ENCODE assay signal across 15 cellular contexts in genomic region chr13:31067416-31068118, GRCh38.
DNase-seq lines count a peak whose midpoint lies in the region; ATAC-seq and TF ChIP-seq lines count a peak whose summit lies in the region.
"Had no signal": no experiment of that assay in that cellular context is flagged by ENCODE, and none has a peak within 500 bp of the region (broad histone marks: within the 10 kb centered on the region; RNA-seq: fewer than 3 reads in every experiment).

No MANE protein-coding gene starts in this region.

- H3K4me1 Mint-ChIP-seq in Caco-2 (ENCODE audit: low read depth, unreplicated experiment): no peaks in the 10 kb centered on the region
- H3K4me1 Mint-ChIP-seq: naive B cell had no signal

- H3K36me3 ChIP-seq in Caco-2 (ENCODE audit: control insufficient read depth, insufficient read depth, low read length): no peaks in the 10 kb centered on the region
- H3K36me3 ChIP-seq: esophagus muscularis mucosa had no signal

- H3K36me3 Mint-ChIP-seq in Caco-2 (ENCODE audit: insufficient read depth, unreplicated experiment): no peaks in the 10 kb centered on the region
- H3K36me3 Mint-ChIP-seq: WTC11 had no signal

- peak; percentile 53 for DNase-seq in activated CD8-positive, alpha-beta memory T cell treated with anti-CD3 and anti-CD28 coated beads for 24 hours
- DNase-seq in activated CD8-positive, alpha-beta memory T cell treated with anti-CD3 and anti-CD28 coated beads, Interleukin-2, amount 50 U/mL, for 48 hours: no peak
- DNase-seq in RPMI7951 (ENCODE audit: low read depth) (peak; percentile 70), fibroblast of mammary gland (ENCODE audit: low read depth) (peak; percentile 83), skeletal muscle cell (ENCODE audit: low read depth) (peak; percentile 51), Caco-2 (no peak), DMS153 (lab: John Stamatoyannopoulos, UW) (no peak)
- DNase-seq: DND-41, naive B cell, NCI-H1436 treated with DMSO at 0.1 percent for 48 hours, NCI-H69 had no signal

- H3K9me3 ChIP-seq in Caco-2: no peaks in the 10 kb centered on the region
- H3K9me3 ChIP-seq: esophagus muscularis mucosa had no signal

- POLR2A ChIA-PET in Caco-2 (lab: Charles Lee): no interaction called here

- no peak overlapping the region for H3K27ac Mint-ChIP-seq in Caco-2 (ENCODE audit: unreplicated experiment)
- H3K27ac Mint-ChIP-seq: activated T-helper 1 cell treated with anti-CD3 and anti-CD28 coated beads, Interleukin-12 subunit alpha, Interleukin-12 subunit beta, Interleukin-2, Interleukin-4 antibody, amounts not matched to agents 30 ng/mL and 10 ng/mL and 1 ng/mL, durations not matched to agents 14 hours and 24 hours and 36 hours; WTC11 had no signal

- CTCF ChIA-PET in Caco-2 (lab: Charles Lee): no interaction called here

- no peak overlapping the region for H3K4me3 Mint-ChIP-seq in Caco-2 (ENCODE audit: unreplicated experiment)
- H3K4me3 Mint-ChIP-seq: activated T-helper 1 cell treated with anti-CD3 and anti-CD28 coated beads, Interleukin-12 subunit alpha, Interleukin-12 subunit beta, Interleukin-2, Interleukin-4 antibody, amounts not matched to agents 30 ng/mL and 10 ng/mL and 1 ng/mL, durations not matched to agents 14 hours and 24 hours and 36 hours; naive B cell; WTC11 had no signal

- H3K27me3 ChIP-seq in Caco-2 (replicated peaks; ENCODE audit: control insufficient read depth, insufficient read depth, low read length): no peaks in the 10 kb centered on the region
- H3K27me3 ChIP-seq: esophagus muscularis mucosa had no signal

- H3K4me3 ChIP-seq in fibroblast of mammary gland (ENCODE audit: control insufficient read depth, low read depth, low read length) (no peak overlapping the region), skeletal muscle cell (ENCODE audit: low read depth, low read length) (no peak overlapping the region), Caco-2 (ENCODE audit: low read depth, low read length) (no peak overlapping the region)
- H3K4me3 ChIP-seq: esophagus muscularis mucosa had no signal

- TF ChIP-seq CTCF in fibroblast of mammary gland (conservative IDR thresholded peaks at IDR 0.05; ENCODE audit: control insufficient read depth, insufficient read depth, low read depth, low read length) (no peak), Caco-2 (IDR thresholded peaks at IDR 0.05; ENCODE audit: insufficient read depth in 1 of 2, low read depth in 1 of 2, low read length in 1 of 2, severe bottlenecking in 1 of 2, unreplicated experiment in 1 of 2) (no peak)

- no TSS peak for BruUV-seq in Caco-2 (replicated peaks; lab: Mats Ljungman, UMichigan)

- H3K4me1 ChIP-seq in Caco-2: no peaks in the 10 kb centered on the region
- H3K4me1 ChIP-seq: esophagus muscularis mucosa had no signal

- peaks cover 11% of the 10 kb centered on the region for H3K27me3 Mint-ChIP-seq in Caco-2 (ENCODE audit: insufficient read depth, unreplicated experiment)

- ATAC-seq in GM21447 (IDR thresholded peaks at IDR 0.05; ENCODE audit: unreplicated experiment): no peak
- ATAC-seq: WTC11 had no signal

- H3K9me3 Mint-ChIP-seq in Caco-2 (ENCODE audit: unreplicated experiment): no peaks in the 10 kb centered on the region

- intact Hi-C loops in Caco-2 (cut with micrococcal nuclease; ENCODE audit: unreplicated experiment): no loop called here

Comparison
In these comparisons a context has a peak if more than half of its experiments do, and no peak if none do; other contexts are left out.
1. DNase-seq: peak in activated CD8-positive, alpha-beta memory T cell treated with anti-CD3 and anti-CD28 coated beads for 24 hours (single experiment), RPMI7951 (single experiment), fibroblast of mammary gland (single experiment) and skeletal muscle cell (single experiment); none in activated CD8-positive, alpha-beta memory T cell treated with anti-CD3 and anti-CD28 coated beads, Interleukin-2, amount 50 U/mL, for 48 hours (single experiment), Caco-2 (0 of 2) and DMS153 (single experiment).